Comparison of ENCODE assay signal across 31 cellular contexts in the genomic region with DNA sequence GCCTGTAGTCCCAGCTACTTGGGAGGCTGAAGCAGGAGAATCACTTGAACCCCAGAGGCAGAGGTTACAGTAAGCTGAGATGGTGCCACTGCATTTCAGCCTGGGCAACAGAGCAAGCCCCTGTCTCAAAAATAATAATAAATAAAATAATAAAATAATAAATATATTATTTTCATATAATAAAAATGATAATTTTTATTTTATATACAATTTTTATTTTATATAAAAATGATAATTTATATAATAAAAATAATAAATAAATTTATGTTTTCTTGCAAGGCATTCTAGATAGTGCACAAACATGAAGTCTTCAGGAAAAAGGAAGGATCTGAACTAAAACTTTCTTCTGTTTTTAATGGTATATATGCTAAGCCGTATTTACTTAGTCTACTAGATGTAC.
"Had no signal": no experiment of that assay in that cellular context is flagged by ENCODE, and none has a peak within 500 bp of the region (broad histone marks: within the 10 kb centered on the region; RNA-seq: fewer than 3 reads in every experiment).

No MANE protein-coding gene starts in this region.

- H3K4me3 Mint-ChIP-seq: immature natural killer cell; mesothelial cell of epicardium; naive B cell; natural killer cell; nephron progenitor cell; neural progenitor cell; stimulated activated naive B cell treated with anti-CD40 and anti-IgM and Interleukin-4, amounts not matched to agents 10 μg/mL and 1 μg/mL and 100 μg/mL, for 72 hours had no signal

- H3K9ac ChIP-seq: neural progenitor cell had no signal

- H3K4me1 Mint-ChIP-seq: immature natural killer cell, mesothelial cell of epicardium, naive B cell, natural killer cell, nephron progenitor cell, neural progenitor cell had no signal

- H3K9me3 Mint-ChIP-seq: natural killer cell had no signal

- H3K36me3 ChIP-seq: left ventricle myocardium inferior, neural progenitor cell, neutrophil, prostate gland, stomach, thyroid gland, transverse colon, upper lobe of left lung, vagina had no signal

- H3K9me3 ChIP-seq: neutrophil, prostate gland, testis, thyroid gland, transverse colon, vagina had no signal

- DNase-seq: hypothalamus; immature natural killer cell; left ventricle myocardium inferior; mesendoderm; naive B cell; natural killer cell; nephron progenitor cell; occipital lobe; posterior cingulate gyrus; retina; right cardiac atrium; stimulated activated CD4-positive, alpha-beta T cell treated with anti-CD3 and anti-CD28 coated beads, Interleukin-12 subunit alpha, Interleukin-12 subunit beta, amount 100 ng/mL, for 4 hours; stimulated activated CD4-positive, alpha-beta T cell treated with anti-CD3 and anti-CD28 coated beads, Interleukin-15, amount 100 ng/mL, for 24 hours; stimulated activated CD4-positive, alpha-beta T cell treated with anti-CD3 and anti-CD28 coated beads, Interleukin-2, amount 100 ng/mL, for 24 hours; stimulated activated CD4-positive, alpha-beta T cell treated with anti-CD3 and anti-CD28 coated beads, Interleukin-4, amount 100 ng/mL, for 1 hour; stimulated activated naive B cell treated with anti-CD40 and anti-IgM and Interleukin-4, amounts not matched to agents 10 μg/mL and 1 μg/mL and 100 μg/mL, for 72 hours; stimulated activated naive CD8-positive, alpha-beta T cell treated with anti-CD3 and anti-CD28 coated beads, Interleukin-15, Interleukin-2, amounts not matched to agents 100 U/mL and 50 U/mL, for 24 hours; stomach; testis; transverse colon; upper lobe of left lung had no signal

- H3K4me2 ChIP-seq: neural progenitor cell had no signal

- H3K36me3 Mint-ChIP-seq: immature natural killer cell; natural killer cell; neural progenitor cell; stimulated activated naive B cell treated with anti-CD40 and anti-IgM and Interleukin-4, amounts not matched to agents 10 μg/mL and 1 μg/mL and 100 μg/mL, for 72 hours had no signal

- H3K4me3 ChIP-seq: left ventricle myocardium inferior, lung, neural progenitor cell, prostate gland, skin epidermis, stomach, testis, thyroid gland, transverse colon, upper lobe of left lung, vagina had no signal

- H3K4me1 ChIP-seq: neural progenitor cell, prostate gland, testis, thyroid gland, transverse colon had no signal

- H3K27ac ChIP-seq: left ventricle myocardium inferior, neural progenitor cell, neutrophil, prostate gland, skin epidermis, stomach, testis, thyroid gland, transverse colon, upper lobe of left lung, vagina had no signal

- ATAC-seq: natural killer cell; right cardiac atrium; sciatic nerve; stimulated activated naive CD8-positive, alpha-beta T cell treated with anti-CD3 and anti-CD28 coated beads, Interleukin-15, Interleukin-2, amounts not matched to agents 100 U/mL and 50 U/mL, for 24 hours had no signal

- FAIRE-seq: islet of Langerhans had no signal

- H2AFZ ChIP-seq: neural progenitor cell had no signal

- H3K27me3 ChIP-seq: neural progenitor cell, neutrophil, stomach, testis, thyroid gland, transverse colon, upper lobe of left lung, vagina had no signal

- H3K27me3 Mint-ChIP-seq: naive B cell; stimulated activated naive B cell treated with anti-CD40 and anti-IgM and Interleukin-4, amounts not matched to agents 10 μg/mL and 1 μg/mL and 100 μg/mL, for 72 hours had no signal

- H3K27ac Mint-ChIP-seq: immature natural killer cell; mesothelial cell of epicardium; natural killer cell; nephron progenitor cell; neural progenitor cell; stimulated activated naive B cell treated with anti-CD40 and anti-IgM and Interleukin-4, amounts not matched to agents 10 μg/mL and 1 μg/mL and 100 μg/mL, for 72 hours had no signal
